Comparison of ENCODE assay signal across 8 cellular contexts in genomic region chr19:1260749-1261511, GRCh38. TPM values are rescaled to one million over a fixed set of nuclear protein-coding genes. Genes with fewer than 3 reads are reported as not detected.
DNase-seq lines count a peak whose midpoint lies in the region; ATAC-seq and TF ChIP-seq lines count a peak whose summit lies in the region.

No MANE protein-coding gene starts in this region.

- peaks cover 9% of the 10 kb centered on the region for H3K36me3 Mint-ChIP-seq in activated naive CD8-positive, alpha-beta T cell treated with anti-CD3 and anti-CD28 coated beads, Interleukin-2, amount 50 U/mL, for 24 hours (ENCODE audit: low read depth)

- peaks cover 65% of the 10 kb centered on the region for H3K4me1 Mint-ChIP-seq in activated naive CD8-positive, alpha-beta T cell treated with anti-CD3 and anti-CD28 coated beads, Interleukin-2, amount 50 U/mL, for 24 hours

- peak; percentile 98 for DNase-seq in GM10266 (ENCODE audit: extremely low spot score)
- peak; percentile 81 for DNase-seq in NCI-H1436 treated with DMSO at 0.1 percent for 48 hours (lab: John Stamatoyannopoulos, UW)
- peak; percentile 78 to 89 for DNase-seq in SW 1271 (lab: John Stamatoyannopoulos, UW)
- peak; percentile 99 for DNase-seq in activated naive CD8-positive, alpha-beta T cell treated with anti-CD3 and anti-CD28 coated beads, Interleukin-2, amount 50 U/mL, for 24 hours
- peak; percentile 99 for DNase-seq in cardiac septum (ENCODE audit: low spot score)
- DNase-seq in pons (ENCODE audit: low spot score), result peak; percentile 93
- DNase-seq in transverse colon, result peak; percentile 98

- no peaks in the 10 kb centered on the region for H3K9me3 Mint-ChIP-seq in activated naive CD8-positive, alpha-beta T cell treated with anti-CD3 and anti-CD28 coated beads, Interleukin-2, amount 50 U/mL, for 24 hours

- no peak for TF ChIP-seq EP300 in transverse colon (IDR thresholded peaks at IDR 0.05; ENCODE audit: low read depth)

- H3K27ac Mint-ChIP-seq in activated naive CD8-positive, alpha-beta T cell treated with anti-CD3 and anti-CD28 coated beads, Interleukin-2, amount 50 U/mL, for 24 hours, result peak overlapping the region; percentile 96

- H3K27me3 ChIP-seq in transverse colon, result no peaks in the 10 kb centered on the region

- no peaks in the 10 kb centered on the region for H3K9me3 ChIP-seq in transverse colon

- peak overlapping the region; percentile 98 to 100 (median 98) for H3K27ac ChIP-seq in transverse colon

- intact Hi-C loops in cardiac septum (cut with DNase I), result no loop called here
- intact Hi-C loops in transverse colon (cut with DNase I; ENCODE audit: low total_unique reads), result no loop called here

- H3K27me3 Mint-ChIP-seq in activated naive CD8-positive, alpha-beta T cell treated with anti-CD3 and anti-CD28 coated beads, Interleukin-2, amount 50 U/mL, for 24 hours, result no peaks in the 10 kb centered on the region

- peak; percentile 70 for ATAC-seq in HG02678 (IDR thresholded peaks at IDR 0.05; ENCODE audit: unreplicated experiment)
- ATAC-seq in activated naive CD8-positive, alpha-beta T cell treated with anti-CD3 and anti-CD28 coated beads, Interleukin-2, amount 50 U/mL, for 24 hours, result peak; percentile 76

- 0 to 2% methylated on average over 13 to 36 of the region's 82 CpGs for WGBS in transverse colon (ENCODE audit: low coverage in 1 of 2), 2 donors

- H3K4me3 Mint-ChIP-seq in activated naive CD8-positive, alpha-beta T cell treated with anti-CD3 and anti-CD28 coated beads, Interleukin-2, amount 50 U/mL, for 24 hours, result peak overlapping the region; percentile 97

- TF ChIP-seq CTCF in GM10266 (IDR thresholded peaks at IDR 0.05; ENCODE audit: control insufficient read depth, insufficient read depth, low read depth, missing control alignments) (no peak), transverse colon (IDR thresholded peaks at IDR 0.05) (no peak)

- peak overlapping the region; percentile 55 to 72 (median 61) for H3K4me3 ChIP-seq in transverse colon

- peaks cover 0 to 16% (median 5%) of the 10 kb centered on the region in 4 donors for H3K36me3 ChIP-seq in transverse colon

- TF ChIP-seq POLR2A in transverse colon (IDR thresholded peaks at IDR 0.05), result peak; percentile 79

- in situ Hi-C loops in transverse colon (cut with MboI; ENCODE audit: low pct_ligation_motif_present in 1 of 4, low pct_unique_long_range_greater_than_20kb in 1 of 4, low sequenced_read_pairs in 3 of 4), result no loop called here

- H3K4me1 ChIP-seq in transverse colon, result peaks cover 57 to 79% (median 73%) of the 10 kb centered on the region in 4 donors

RNA-seq across cellular contexts. Expression of gene CIRBP, which starts 8.2 kb away (rescaled TPM):
- total RNA-seq in cardiac septum (318 TPM), transverse colon (100 to 1,000 TPM; 431 to 488 (median 460) TPM)

RNA-seq across cellular contexts. Expression of gene MIDN, which starts 12.5 kb away (rescaled TPM):
- total RNA-seq in cardiac septum (97.5 TPM), transverse colon (100 to 1,000 TPM in 3 of 4 donors, 10 to 100 TPM in 1; 89.4 to 379 (median 116) TPM)

RNA-seq across cellular contexts. Expression of gene FAM174C, which starts 14.4 kb away (rescaled TPM):
- total RNA-seq in cardiac septum (20.0 TPM), transverse colon (100 to 1,000 TPM in 2 of 4 donors, 10 to 100 TPM in 2; 72.5 to 116 (median 99.0) TPM)

RNA-seq across cellular contexts. Expression of gene ATP5F1D, which starts 19.4 kb away (rescaled TPM):
- total RNA-seq in cardiac septum, result 486 TPM
- total RNA-seq in transverse colon, result 100 to 1,000 TPM; 157 to 650 (median 240) TPM

RNA-seq across cellular contexts. Expression of gene CBARP, which starts 23.1 kb away (rescaled TPM):
- total RNA-seq in cardiac septum, result 1.9 TPM
- total RNA-seq in transverse colon, result 1 to 10 TPM in 1 of 4 donors, under 1 TPM in 2, not detected in 1; 0.32 to 5.2 (median 0.68) TPM

Comparison
In these comparisons a context has a peak if more than half of its experiments do, and no peak if none do; other contexts are left out.
1. Peak in every context shown above with its lines: DNase-seq, ATAC-seq, H3K4me3 ChIP-seq and H3K27ac ChIP-seq.